In genomic region chr22:25475554-25476022, GRCh38 we compare ENCODE assay signal across 11 cellular contexts.
DNase-seq lines count a peak whose midpoint lies in the region; ATAC-seq, FAIRE-seq and TF ChIP-seq lines count a peak whose summit lies in the region.
"Had no signal": no experiment of that assay in that cellular context is flagged by ENCODE, and none has a peak within 500 bp of the region (broad histone marks: within the 10 kb centered on the region; RNA-seq: fewer than 3 reads in every experiment).

No MANE protein-coding gene starts in this region.

- H2BK12ac ChIP-seq in mesenchymal stem cell (ENCODE audit: low read length in 2 of 2): no peak overlapping the region

- H3K36me3 ChIP-seq in BLaER1 treated with 17β-estradiol and CSF1 and Interleukin-3, amounts not matched to agents 10 nM and 100 nM: peaks cover 1 to 21% (median 8%) of the 10 kb centered on the region in 11 experiments; a peak in 11 of 22 replicates
- no peaks in the 10 kb centered on the region for H3K36me3 ChIP-seq in astrocyte (ENCODE audit: insufficient read depth, low read length)
- H3K36me3 ChIP-seq in mesenchymal stem cell (ENCODE audit: control insufficient read depth in 1 of 2, insufficient read depth in 2 of 2, low read depth in 1 of 2, low read length in 2 of 2): peaks cover 0 to 3% of the 10 kb centered on the region in 2 experiments
- H3K36me3 ChIP-seq: right lobe of liver had no signal

- H2AFZ ChIP-seq in astrocyte (ENCODE audit: low read depth, low read length) (no peak overlapping the region), mesenchymal stem cell (ENCODE audit: low read depth, low read length) (no peak overlapping the region)

- H3K18ac ChIP-seq in mesenchymal stem cell (ENCODE audit: low read depth in 1 of 2, low read length in 2 of 2): no peak overlapping the region

- peaks cover 11 to 20% (median 14%) of the 10 kb centered on the region in 11 experiments; a peak in 21 of 22 replicates for H3K9me3 ChIP-seq in BLaER1 treated with 17β-estradiol and CSF1 and Interleukin-3, amounts not matched to agents 10 nM and 100 nM (replicated peaks in 1 of 11)
- peaks cover 6% of the 10 kb centered on the region for H3K9me3 ChIP-seq in astrocyte (ENCODE audit: insufficient read depth, low read depth, low read length)
- H3K9me3 ChIP-seq in mesenchymal stem cell (ENCODE audit: control insufficient read depth, low read length): peaks cover 7% of the 10 kb centered on the region
- H3K9me3 ChIP-seq in T-helper 17 cell (ENCODE audit: control insufficient read depth, low read length, poor library complexity, severe bottlenecking): no peaks in the 10 kb centered on the region
- H3K9me3 ChIP-seq: right lobe of liver had no signal

- in situ Hi-C loops in GM13976 (cut with MboI; ENCODE audit: low sequenced_read_pairs, unreplicated experiment): loop anchor here (10.0 to 25.0 kb wide), 2 partner anchors 299 to 862 kb away; no protein-coding TSS in a partner anchor

- H3K27me3 ChIP-seq in BLaER1 treated with 17β-estradiol and CSF1 and Interleukin-3, amounts not matched to agents 10 nM and 100 nM: no peaks in the 10 kb centered on the region
- H3K27me3 ChIP-seq in astrocyte (ENCODE audit: insufficient read depth, low read length) (no peaks in the 10 kb centered on the region), mesenchymal stem cell (ENCODE audit: control insufficient read depth in 1 of 2, insufficient read depth in 1 of 2, low read length in 2 of 2) (peaks cover 0 to 21% of the 10 kb centered on the region in 2 experiments)
- H3K27me3 ChIP-seq: right lobe of liver had no signal

- no peak overlapping the region for H2AK5ac ChIP-seq in mesenchymal stem cell (ENCODE audit: low read length, severe bottlenecking)

- peaks cover 15% of the 10 kb centered on the region for H3K9me3 Mint-ChIP-seq in astrocyte (ENCODE audit: unreplicated experiment)

- H3K79me2 ChIP-seq in astrocyte (ENCODE audit: insufficient read depth, low read length): no peaks in the 10 kb centered on the region

- H3K4me3 Mint-ChIP-seq in astrocyte (ENCODE audit: unreplicated experiment): no peak overlapping the region
- no peak overlapping the region for H3K4me3 Mint-ChIP-seq in T-helper 17 cell

- H3K27ac Mint-ChIP-seq in astrocyte (ENCODE audit: unreplicated experiment): peak overlapping the region; percentile 60
- no peak overlapping the region for H3K27ac Mint-ChIP-seq in T-helper 17 cell

- WGBS in mesenchymal stem cell: 61% methylated on average over 8 of the region's 9 CpGs

- peak overlapping the region in 4 of 11 experiments; percentile 13 to 50 (median 26); a peak in 7 of 22 replicates for H3K9ac ChIP-seq in BLaER1 treated with 17β-estradiol and CSF1 and Interleukin-3, amounts not matched to agents 10 nM and 100 nM
- H3K9ac ChIP-seq in astrocyte (ENCODE audit: low read length) (peak overlapping the region; percentile 59), mesenchymal stem cell (ENCODE audit: low read length) (peak overlapping the region; percentile 51)

- no peaks in the 10 kb centered on the region; a peak in 1 of 22 replicates for H4K20me1 ChIP-seq in BLaER1 treated with 17β-estradiol and CSF1 and Interleukin-3, amounts not matched to agents 10 nM and 100 nM
- H4K20me1 ChIP-seq in astrocyte (ENCODE audit: insufficient read depth, low read length): peaks cover 35% of the 10 kb centered on the region

- H3K79me1 ChIP-seq in mesenchymal stem cell (replicated peaks; ENCODE audit: low read length, poor library complexity, severe bottlenecking): no peaks in the 10 kb centered on the region

- H3K36me3 Mint-ChIP-seq in astrocyte (ENCODE audit: low read depth, unreplicated experiment) (peaks cover 38% of the 10 kb centered on the region), T-helper 17 cell (ENCODE audit: low read depth) (peaks cover 2% of the 10 kb centered on the region)

- H3K4me3 ChIP-seq in BLaER1 treated with 17β-estradiol and CSF1 and Interleukin-3, amounts not matched to agents 10 nM and 100 nM: peak overlapping the region in 1 of 10 experiments; percentile 14; a peak in 2 of 20 replicates
- H3K4me3 ChIP-seq in astrocyte (ENCODE audit: insufficient read depth, low read depth, low read length) (no peak overlapping the region), mesenchymal stem cell (ENCODE audit: insufficient read depth in 1 of 2, low read depth in 1 of 2, low read length in 2 of 2) (no peak overlapping the region)
- H3K4me3 ChIP-seq: right lobe of liver had no signal

- no peak overlapping the region for H2BK15ac ChIP-seq in mesenchymal stem cell (ENCODE audit: low read depth, poor library complexity, severe bottlenecking)

- peak overlapping the region; percentile 25 to 81 (median 76) for H3K4me2 ChIP-seq in BLaER1 treated with 17β-estradiol and CSF1 and Interleukin-3, amounts not matched to agents 10 nM and 100 nM
- H3K4me2 ChIP-seq in astrocyte (ENCODE audit: low read length) (peak overlapping the region; percentile 66), mesenchymal stem cell (ENCODE audit: low read length, poor library complexity, severe bottlenecking) (no peak overlapping the region)

- TF ChIP-seq CTCF in astrocyte (IDR thresholded peaks at IDR 0.05; ENCODE audit: insufficient read depth, low read depth, low read length): no peak
- no peak for TF ChIP-seq CTCF in GM10266 (IDR thresholded peaks at IDR 0.05; ENCODE audit: control insufficient read depth, insufficient read depth, low read depth, missing control alignments)
- TF ChIP-seq CTCF in GM13976 (IDR thresholded peaks at IDR 0.05; ENCODE audit: borderline replicate concordance, control extremely low read depth, extremely low read depth, insufficient read depth, missing control alignments): no peak

- no peak overlapping the region for H3K4ac ChIP-seq in mesenchymal stem cell (ENCODE audit: low read depth in 1 of 2, low read length in 2 of 2)

- H3K4me1 Mint-ChIP-seq in astrocyte (ENCODE audit: low read depth, unreplicated experiment): peaks cover 8% of the 10 kb centered on the region
- H3K4me1 Mint-ChIP-seq in T-helper 17 cell: peaks cover 4% of the 10 kb centered on the region

- no peaks in the 10 kb centered on the region for H3K27me3 Mint-ChIP-seq in astrocyte (ENCODE audit: low read depth, unreplicated experiment)
- H3K27me3 Mint-ChIP-seq in T-helper 17 cell: peaks cover 35% of the 10 kb centered on the region

- ATAC-seq in HG03196 (IDR thresholded peaks at IDR 0.05; ENCODE audit: unreplicated experiment): no peak
- no peak for ATAC-seq in T-helper 17 cell

- FAIRE-seq in astrocyte (lab: Jason Lieb, UNC): no peak
- FAIRE-seq: G401.6 had no signal

- peaks cover 12 to 56% (median 43%) of the 10 kb centered on the region in 10 experiments for H3K4me1 ChIP-seq in BLaER1 treated with 17β-estradiol and CSF1 and Interleukin-3, amounts not matched to agents 10 nM and 100 nM
- H3K4me1 ChIP-seq in astrocyte (ENCODE audit: insufficient read depth, low read length): peaks cover 5% of the 10 kb centered on the region
- H3K4me1 ChIP-seq in mesenchymal stem cell (ENCODE audit: control insufficient read depth, insufficient read depth, low read depth, low read length): peaks cover 10% of the 10 kb centered on the region
- H3K4me1 ChIP-seq: right lobe of liver had no signal

- H2BK120ac ChIP-seq in mesenchymal stem cell (ENCODE audit: low read depth, low read length): no peak overlapping the region

- H3K27ac ChIP-seq in BLaER1 treated with 17β-estradiol and CSF1 and Interleukin-3, amounts not matched to agents 10 nM and 100 nM: peak overlapping the region in 3 of 11 experiments; percentile 3 to 38 (median 30); a peak in 4 of 22 replicates
- H3K27ac ChIP-seq in astrocyte (ENCODE audit: low read depth, low read length) (peak overlapping the region; percentile 2), mesenchymal stem cell (ENCODE audit: low read length, poor library complexity, severe bottlenecking) (no peak overlapping the region)
- H3K27ac ChIP-seq: right lobe of liver had no signal

- no peak overlapping the region for H3K14ac ChIP-seq in mesenchymal stem cell (ENCODE audit: low read length in 2 of 2)

- no peak overlapping the region for H3K23ac ChIP-seq in mesenchymal stem cell (ENCODE audit: low read length in 2 of 2)

- H4K8ac ChIP-seq in mesenchymal stem cell (ENCODE audit: low read length): peak overlapping the region; percentile 16

- DNase-seq in M059J (ENCODE audit: low read depth): peak; percentile 34
- peak; percentile 66 for DNase-seq in astrocyte (ENCODE audit: low read depth)
- DNase-seq in mesenchymal stem cell: peak; percentile 77
- DNase-seq in GM10266 (ENCODE audit: extremely low spot score): no peak
- DNase-seq in GM13976 (ENCODE audit: low spot score): no peak
- DNase-seq in T-helper 17 cell: no peak
- DNase-seq: central memory CD4-positive, alpha-beta T cell; right lobe of liver had no signal

- no peak overlapping the region for H4K91ac ChIP-seq in mesenchymal stem cell (ENCODE audit: low read length)

- H2BK5ac ChIP-seq in mesenchymal stem cell (ENCODE audit: low read depth, low read length, poor library complexity, severe bottlenecking): no peak overlapping the region

Comparison
In these comparisons a context has a peak if more than half of its experiments do, and no peak if none do; other contexts are left out.
1. DNase-seq: peak in M059J (single experiment), astrocyte (single experiment) and mesenchymal stem cell (single experiment); none in GM10266 (single experiment), GM13976 (single experiment) and T-helper 17 cell (0 of 3).